Comparison of ENCODE assay signal across 20 cellular contexts in the genomic region with DNA sequence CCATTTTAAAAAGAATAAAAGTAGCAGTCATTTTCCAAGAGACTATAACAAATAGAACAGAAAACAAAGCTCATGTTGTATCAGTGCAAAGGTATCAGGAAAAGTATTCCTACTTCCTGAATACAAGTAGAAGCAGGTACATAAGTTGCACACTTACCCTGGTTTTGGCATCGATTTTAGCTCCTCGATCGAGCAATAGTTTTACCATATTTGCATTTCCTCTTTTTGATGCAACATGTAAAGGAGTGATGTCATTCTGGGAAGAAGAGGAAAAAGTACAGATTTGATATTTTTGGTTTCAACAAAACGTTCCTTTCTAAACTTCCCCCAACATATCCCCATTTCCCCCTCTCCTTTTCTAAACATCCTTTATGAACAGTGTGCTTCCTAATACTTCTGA.
"Had no signal": no experiment of that assay in that cellular context is flagged by ENCODE, and none has a peak within 500 bp of the region (broad histone marks: within the 10 kb centered on the region; RNA-seq: fewer than 3 reads in every experiment).

No MANE protein-coding gene starts in this region.

- DNase-seq: activated CD4-positive, alpha-beta T cell treated with anti-CD3 and anti-CD28 coated beads for 1 hour; activated CD8-positive, alpha-beta memory T cell treated with anti-CD3 and anti-CD28 coated beads for 24 hours; activated CD8-positive, alpha-beta memory T cell treated with anti-CD3 and anti-CD28 coated beads, Interleukin-2, amount 50 U/mL, for 48 hours; activated effector memory CD4-positive, alpha-beta T cell treated with anti-CD3 and anti-CD28 coated beads, Interleukin-2, amount 50 U/mL, for 16 hours; activated naive CD4-positive, alpha-beta T cell treated with anti-CD3 and anti-CD28 coated beads, Interleukin-2, amount 50 U/mL, for 16 hours; activated T-cell treated with anti-CD3 and anti-CD28 coated beads, Interleukin-2, amount 50 U/mL, for 72 hours; effector memory CD8-positive, alpha-beta T cell; left cardiac atrium; mucosa of descending colon; naive thymus-derived CD4-positive, alpha-beta T cell; right cardiac atrium; stimulated activated CD4-positive, alpha-beta T cell treated with anti-CD3 and anti-CD28 coated beads, Interleukin-15, amount 100 ng/mL, for 24 hours; stimulated activated CD4-positive, alpha-beta T cell treated with anti-CD3 and anti-CD28 coated beads, Interleukin-2, amount 100 ng/mL, for 48 hours; T1000; transverse colon had no signal

- H3K27me3 ChIP-seq: ascending aorta, breast epithelium, neural progenitor cell, transverse colon had no signal

- H3K4me2 ChIP-seq: neural progenitor cell had no signal

- H3K36me3 ChIP-seq: ascending aorta, breast epithelium, neural progenitor cell, prostate gland, transverse colon had no signal

- ATAC-seq: activated T-cell treated with anti-CD3 and anti-CD28 coated beads, Interleukin-2, amount 50 U/mL, for 72 hours; effector memory CD8-positive, alpha-beta T cell; left cardiac atrium; mucosa of descending colon; naive thymus-derived CD4-positive, alpha-beta T cell; right cardiac atrium had no signal

- H3K9me3 ChIP-seq: ascending aorta, breast epithelium, mucosa of descending colon, prostate gland, transverse colon had no signal

- H3K4me1 ChIP-seq: breast epithelium, prostate gland had no signal

- H3K4me3 ChIP-seq: ascending aorta, breast epithelium, mucosa of descending colon, neural progenitor cell, prostate gland, skin epidermis, transverse colon had no signal

- H3K27ac ChIP-seq: ascending aorta, breast epithelium, neural progenitor cell, prostate gland, skin epidermis, transverse colon had no signal
